ENCODE assay signal across 8 cellular contexts in the genomic region with DNA sequence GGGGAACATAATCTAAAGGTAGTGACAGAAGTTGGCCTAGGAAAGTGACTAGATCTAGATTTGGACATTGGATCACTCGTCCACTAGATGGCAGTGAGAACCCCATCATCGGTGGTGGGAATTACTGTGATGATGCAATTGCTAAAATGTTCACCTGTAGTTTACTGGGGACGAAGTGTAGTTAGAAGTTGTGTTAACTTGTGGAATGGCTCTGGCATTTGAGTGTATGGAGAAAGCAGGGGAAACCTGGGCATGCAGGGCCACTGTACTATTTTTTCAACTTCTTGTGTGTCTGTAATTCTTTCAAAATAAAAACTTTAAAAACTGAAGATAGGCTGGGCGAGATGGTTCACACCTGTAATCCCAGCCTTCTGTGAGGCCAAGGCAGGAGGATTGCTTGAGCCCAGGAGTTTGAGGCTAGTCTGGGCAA.
DNase-seq lines count a peak whose midpoint lies in the region; ATAC-seq and TF ChIP-seq lines count a peak whose summit lies in the region.

No MANE protein-coding gene starts in this region.

- DNase-seq in COR-L47 (lab: John Stamatoyannopoulos, UW) (peak; percentile 34), HT-29 (ENCODE audit: low spot score) (peak; percentile 80), PC-9 (peak; percentile 45 to 46), fibroblast of pulmonary artery (ENCODE audit: low read depth) (peak; percentile 73), nucleus accumbens (lab: John Stamatoyannopoulos, UW) (peak in 45 of 56 donors; percentile 0 to 73 (median 17)), type B pancreatic cell (ENCODE audit: extremely low spot score, unreplicated experiment) (no peak)
- DNase-seq in activated T-cell treated with anti-CD3 and anti-CD28 coated beads, Interleukin-2, amount 50 U/mL, for 48 hours, result peak; percentile 73 to 76

- no peaks in the 10 kb centered on the region for H3K9me3 ChIP-seq in PC-9 (ENCODE audit: insufficient read depth, low read depth)

- no peaks in the 10 kb centered on the region for H3K79me2 ChIP-seq in PC-9 (ENCODE audit: low read depth)

- H3K4me1 Mint-ChIP-seq in type B pancreatic cell (ENCODE audit: unreplicated experiment), result peaks cover 12% of the 10 kb centered on the region

- no peak overlapping the region for H3K4me3 Mint-ChIP-seq in type B pancreatic cell

- H3K27ac Mint-ChIP-seq in type B pancreatic cell, result no peak overlapping the region

- intact Hi-C loops in PC-9 (cut with micrococcal nuclease; ENCODE audit: unreplicated experiment), result loop anchor here (1.0 to 5.0 kb wide), 4 partner anchors 104 to 816 kb away; no protein-coding TSS in a partner anchor

- no peaks in the 10 kb centered on the region for H3K9me3 Mint-ChIP-seq in type B pancreatic cell

- H3K27me3 ChIP-seq in PC-9 (ENCODE audit: insufficient read depth, low read depth), result no peaks in the 10 kb centered on the region

- POLR2A ChIA-PET in PC-9 (lab: Charles Lee; ENCODE audit: unreplicated experiment), result no interaction called here

- H4K20me1 ChIP-seq in PC-9 (ENCODE audit: insufficient read depth), result no peaks in the 10 kb centered on the region

- no peak overlapping the region for H3K27ac ChIP-seq in PC-9

- H3K4me1 ChIP-seq in PC-9 (replicated peaks; ENCODE audit: insufficient read depth), result no peaks in the 10 kb centered on the region

- H3K27me3 Mint-ChIP-seq in type B pancreatic cell, result peaks cover 17% of the 10 kb centered on the region

- no peaks in the 10 kb centered on the region for H3K36me3 ChIP-seq in PC-9 (ENCODE audit: low read depth)

- no peak overlapping the region for H3K4me2 ChIP-seq in PC-9

- H3K4me3 ChIP-seq in PC-9, result no peak overlapping the region
- H3K4me3 ChIP-seq in fibroblast of pulmonary artery (replicated peaks; ENCODE audit: low read depth, low read length), result no peak overlapping the region

- BruUV-seq in PC-9 (replicated peaks; lab: Mats Ljungman, UMichigan), result no TSS peak

- H3F3A ChIP-seq in PC-9 (ENCODE audit: insufficient read depth, low read depth), result no peaks in the 10 kb centered on the region

- CTCF ChIA-PET in PC-9 (lab: Charles Lee), result no interaction called here

- TF ChIP-seq CTCF in PC-9 (conservative IDR thresholded peaks at IDR 0.05) (peak; percentile 87), fibroblast of pulmonary artery (IDR thresholded peaks at IDR 0.05; ENCODE audit: low read length, missing control alignments) (peak; percentile 87), type B pancreatic cell (conservative IDR thresholded peaks at IDR 0.05) (peak; percentile 90)

- no peaks in the 10 kb centered on the region for H3K9me2 ChIP-seq in PC-9 (ENCODE audit: insufficient read depth)

- no peak overlapping the region for H2AFZ ChIP-seq in PC-9

- no peaks in the 10 kb centered on the region for H3K36me3 Mint-ChIP-seq in type B pancreatic cell

- ATAC-seq in GM21360 (IDR thresholded peaks at IDR 0.05; ENCODE audit: unreplicated experiment), result peak; percentile 54
